ENCODE assay signal across 1 cellular context in the genomic region with DNA sequence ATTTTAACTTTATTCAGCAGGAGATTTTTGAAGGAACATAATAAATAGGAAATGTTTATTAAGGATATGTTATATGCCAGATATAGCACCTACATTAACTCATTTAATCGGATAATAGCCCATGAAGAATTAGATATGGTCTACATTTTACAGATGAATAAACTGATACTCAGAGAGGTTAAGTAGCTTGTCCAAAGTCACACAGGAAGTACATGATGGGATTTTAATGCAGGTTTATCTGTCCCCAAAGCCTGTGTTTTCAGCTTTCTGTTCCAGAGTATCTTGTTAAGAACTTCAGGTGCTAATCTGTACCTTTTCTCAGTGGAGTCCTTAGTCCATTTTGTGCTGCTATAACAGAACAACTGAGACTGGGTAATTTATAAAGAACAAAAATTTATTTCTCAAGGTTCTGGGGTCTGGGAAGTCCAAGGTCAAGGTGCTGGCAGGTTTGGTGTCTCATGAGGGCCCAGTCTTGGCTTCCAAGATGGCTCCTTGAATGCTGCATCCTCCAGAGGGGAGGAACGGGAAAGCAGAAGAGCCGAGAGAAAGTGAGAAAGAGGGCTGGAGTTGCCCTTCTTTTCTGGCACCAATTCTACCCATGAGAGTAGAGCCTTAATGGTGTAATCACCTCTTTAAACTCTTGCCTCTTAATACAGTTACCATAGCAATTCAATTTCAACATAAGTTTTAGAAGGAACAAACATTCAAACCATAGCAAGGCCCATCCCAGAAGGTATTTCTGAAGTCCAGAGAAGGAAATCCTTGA.
TF ChIP-seq lines count a peak whose summit lies in the region.

No MANE protein-coding gene starts in this region.

TF ChIP-seq in HEK293, 187 proteins besides CTCF, POLR2A, EP300 and RAD21 (continued from another document):
- TF ChIP-seq REPIN1 (tag by site-specific recombination; IDR thresholded peaks at IDR 0.05; ENCODE audit: low read depth) (no peak), ZNF341 (tag by site-specific recombination; IDR thresholded peaks at IDR 0.05; ENCODE audit: low read depth) (peak; percentile 83), ZNF600 (tag by site-specific recombination; IDR thresholded peaks at IDR 0.05) (no peak), ZNF121 (tag by site-specific recombination; IDR thresholded peaks at IDR 0.05) (no peak), ZNF768 (tag by site-specific recombination; IDR thresholded peaks at IDR 0.05) (peak; percentile 65; the same call in 1 of the 2 replicates), ZEB2 (tag by site-specific recombination; IDR thresholded peaks at IDR 0.05) (no peak), ZNF133 (tag by site-specific recombination; IDR thresholded peaks at IDR 0.05) (peak; percentile 86)
TF ChIP-seq in HEK293: peak in this region for 5.
